Comparison of ENCODE assay signal across 8 cellular contexts in the genomic region with DNA sequence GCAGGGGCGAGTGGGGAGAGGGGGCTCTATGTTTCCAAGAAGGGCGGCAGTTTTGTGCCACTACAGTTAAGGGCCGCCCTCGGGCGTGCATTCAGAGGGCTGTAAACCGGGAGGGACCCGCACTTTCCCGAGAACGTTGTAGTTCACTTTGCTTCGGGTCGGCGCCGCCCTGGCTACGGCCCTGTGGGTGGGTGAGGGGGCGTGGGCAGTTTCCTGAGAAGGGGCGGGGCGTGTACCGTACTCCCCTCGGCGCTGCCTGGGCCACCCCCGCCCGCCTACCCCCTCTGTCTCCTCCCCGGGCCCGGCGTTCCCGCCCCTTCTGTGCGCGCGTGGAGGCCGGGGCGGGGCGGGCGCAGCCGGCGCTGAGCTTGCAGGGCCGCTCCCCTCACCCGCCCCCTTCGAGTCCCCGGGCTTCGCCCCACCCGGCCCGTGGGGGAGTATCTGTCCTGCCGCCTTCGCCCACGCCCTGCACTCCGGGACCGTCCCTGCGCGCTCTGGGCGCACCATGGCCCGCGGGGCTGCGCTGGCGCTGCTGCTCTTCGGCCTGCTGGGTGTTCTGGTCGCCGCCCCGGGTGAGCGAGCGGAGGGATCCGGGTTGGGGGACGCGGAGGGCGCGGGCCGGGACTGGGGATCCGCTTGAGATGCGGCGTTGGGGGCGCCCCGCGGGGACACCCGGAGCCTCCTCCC. TPM values are rescaled to one million over a fixed set of nuclear protein-coding genes. Genes with fewer than 3 reads are reported as not detected.
DNase-seq lines count a peak whose midpoint lies in the region; ATAC-seq and TF ChIP-seq lines count a peak whose summit lies in the region.

A gene with protein sequence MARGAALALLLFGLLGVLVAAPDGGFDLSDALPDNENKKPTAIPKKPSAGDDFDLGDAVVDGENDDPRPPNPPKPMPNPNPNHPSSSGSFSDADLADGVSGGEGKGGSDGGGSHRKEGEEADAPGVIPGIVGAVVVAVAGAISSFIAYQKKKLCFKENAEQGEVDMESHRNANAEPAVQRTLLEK (plus strand): TSS at position 440 of the 687 bp plus-strand sequence. CDS start 66 bp downstream, at position 506.

- peak within 1 kb of the TSS; percentile 94 for H3K4me3 Mint-ChIP-seq in CD8-positive, alpha-beta T cell

- H2BK12ac ChIP-seq in neuronal stem cell (ENCODE audit: low read length), result peak within 1 kb of the TSS; percentile 87

- H2AFZ ChIP-seq in neuronal stem cell (ENCODE audit: low read length), result peak within 1 kb of the TSS; percentile 98

- peak within 1 kb of the TSS; percentile 98 for H3K9ac ChIP-seq in neuronal stem cell (ENCODE audit: low read depth, low read length, poor library complexity)

- TF ChIP-seq CTCF in CD8-positive, alpha-beta T cell (IDR thresholded peaks at IDR 0.05), result no peak

- no peaks in the 10 kb centered on the region for H3K9me3 ChIP-seq in CD8-positive, alpha-beta T cell (ENCODE audit: low read length)
- no peaks in the 10 kb centered on the region for H3K9me3 ChIP-seq in neuronal stem cell (replicated peaks in 1 of 2; ENCODE audit: control insufficient read depth in 2 of 2, insufficient read depth in 1 of 2, low read depth in 1 of 2, low read length in 2 of 2)

- WGBS in neuronal stem cell (ENCODE audit: extremely low coverage in 2 of 2, insufficient read length in 2 of 2, insufficient replicate concordance in 1 of 2), 2 donors, result no CpG with 5 or more reads among the region's 73 CpGs

- H3K4me1 ChIP-seq in CD8-positive, alpha-beta T cell (ENCODE audit: insufficient read depth, low read length), result peaks cover 44% of the 10 kb centered on the region
- H3K4me1 ChIP-seq in neuronal stem cell (ENCODE audit: control insufficient read depth in 2 of 2, insufficient read depth in 1 of 2, low read depth in 1 of 2, low read length in 2 of 2), result peaks cover 3 to 17% of the 10 kb centered on the region in 2 donors

- peak within 1 kb of the TSS; percentile 92 for H2BK5ac ChIP-seq in neuronal stem cell (ENCODE audit: low read length)

- H3K36me3 Mint-ChIP-seq in CD8-positive, alpha-beta T cell, result peaks cover 7% of the 10 kb centered on the region

- H3K14ac ChIP-seq in neuronal stem cell (ENCODE audit: low read length), result peak within 1 kb of the TSS; percentile 97

- CTCF ChIA-PET in CD8-positive, alpha-beta T cell (lab: Charles Lee), result no interaction called here

- no peaks in the 10 kb centered on the region for H3K36me3 ChIP-seq in CD8-positive, alpha-beta T cell (ENCODE audit: insufficient read depth, low read length)
- peaks cover 0 to 3% of the 10 kb centered on the region in 2 donors for H3K36me3 ChIP-seq in neuronal stem cell (replicated peaks in 1 of 2; ENCODE audit: control insufficient read depth in 2 of 2, insufficient read depth in 2 of 2, low read length in 2 of 2)

- H4K91ac ChIP-seq in neuronal stem cell (ENCODE audit: low read depth, low read length, poor library complexity), result no peak within 1 kb of the TSS

- H4K8ac ChIP-seq in neuronal stem cell (ENCODE audit: low read depth, low read length), result peak within 1 kb of the TSS; percentile 31

- no peaks in the 10 kb centered on the region for H3K27me3 Mint-ChIP-seq in CD8-positive, alpha-beta T cell (ENCODE audit: low read depth)

- peak within 1 kb of the TSS; percentile 70 for H3K27ac ChIP-seq in CD8-positive, alpha-beta T cell (ENCODE audit: low read depth, low read length)
- no peak within 1 kb of the TSS for H3K27ac ChIP-seq in neuronal stem cell (replicated peaks; ENCODE audit: low read length)
- no peak within 1 kb of the TSS for H3K27ac ChIP-seq in temporal lobe (ENCODE audit: low read depth, low read length)

- peak within 1 kb of the TSS; percentile 82 for H2BK15ac ChIP-seq in neuronal stem cell (ENCODE audit: low read length)

- peaks cover 4% of the 10 kb centered on the region for H3K79me1 ChIP-seq in neuronal stem cell (ENCODE audit: low read depth, low read length)

- peaks cover 37% of the 10 kb centered on the region for H3K4me1 Mint-ChIP-seq in CD8-positive, alpha-beta T cell (ENCODE audit: low read depth)

- peak; percentile 93 for ATAC-seq in CD8-positive, alpha-beta T cell
- ATAC-seq in GM21526 (IDR thresholded peaks at IDR 0.05; ENCODE audit: low FRiP score, unreplicated experiment), result peak; percentile 85

- H3K4ac ChIP-seq in neuronal stem cell (ENCODE audit: low read length), result peak within 1 kb of the TSS; percentile 42

- H3K4me2 ChIP-seq in neuronal stem cell (ENCODE audit: insufficient read depth, low read length, poor library complexity, severe bottlenecking), result peak within 1 kb of the TSS; percentile 87

- H3K9me3 Mint-ChIP-seq in CD8-positive, alpha-beta T cell, result no peaks in the 10 kb centered on the region

- POLR2A ChIA-PET in CD8-positive, alpha-beta T cell (lab: Charles Lee), result no interaction called here

- H3K27ac Mint-ChIP-seq in CD8-positive, alpha-beta T cell, result peak within 1 kb of the TSS; percentile 94

- H3K4me3 ChIP-seq in CD8-positive, alpha-beta T cell (ENCODE audit: low read depth, low read length), result peak within 1 kb of the TSS; percentile 80
- H3K4me3 ChIP-seq in Jurkat, Clone E6-1 (ENCODE audit: low read length), result peak within 1 kb of the TSS; percentile 89
- peak within 1 kb of the TSS; percentile 92 to 98 for H3K4me3 ChIP-seq in neuronal stem cell (ENCODE audit: low read length in 2 of 2)

- DNase-seq in CD8-positive, alpha-beta T cell, result peak; percentile 83 to 93 (median 87)
- peak; percentile 89 for DNase-seq in Jurkat, Clone E6-1 (ENCODE audit: low read depth, low spot score)
- DNase-seq in activated T-cell treated with anti-CD3 and anti-CD28 coated beads for 48 hours (ENCODE audit: low read depth) (peak; percentile 78), fibroblast of peridontal ligament (ENCODE audit: extremely low read depth) (peak; percentile 78), neuronal stem cell (ENCODE audit: low spot score) (peak; percentile 85), NCI-H446 (lab: John Stamatoyannopoulos, UW) (no peak)

- H2AK5ac ChIP-seq in neuronal stem cell (ENCODE audit: low read depth, low read length), result peak within 1 kb of the TSS; percentile 65

- H3K18ac ChIP-seq in neuronal stem cell (ENCODE audit: low read length), result peak within 1 kb of the TSS; percentile 98

- H3K27me3 ChIP-seq in CD8-positive, alpha-beta T cell (ENCODE audit: insufficient read depth, low read length), result no peaks in the 10 kb centered on the region
- H3K27me3 ChIP-seq in neuronal stem cell (ENCODE audit: control insufficient read depth in 3 of 3, insufficient read depth in 3 of 3, low read depth in 1 of 3, low read length in 3 of 3), result peaks cover 0 to 3% (median 0%) of the 10 kb centered on the region in 3 experiments

- H3K23ac ChIP-seq in neuronal stem cell (ENCODE audit: low read depth, low read length, poor library complexity), result peak within 1 kb of the TSS; percentile 92

- peak within 1 kb of the TSS; percentile 68 for H2BK120ac ChIP-seq in neuronal stem cell (ENCODE audit: low read depth, low read length)

- intact Hi-C loops in CD8-positive, alpha-beta T cell (cut with DNase I, micrococcal nuclease), result loop anchor here (1.0 to 10.0 kb wide), 9 partner anchors 59 to 1299 kb away; a partner anchor contains a TSS

RNA-seq across cellular contexts. Expression of the gene that starts here (rescaled TPM):
- total RNA-seq in CD8-positive, alpha-beta T cell, result 100 to 1,000 TPM; 114 to 120 TPM
- polyA plus RNA-seq in Jurkat, Clone E6-1 (2012; ENCODE audit: insufficient read depth, insufficient read length), result 682 TPM
- 460 TPM for polyA plus RNA-seq in neuronal stem cell (2013, experiment 1 of 2)
- polyA plus RNA-seq in neuronal stem cell (2013, experiment 2 of 2), result 454 TPM
- total RNA-seq in temporal lobe, result 14.8 TPM

Comparison
In these comparisons a context has a peak if more than half of its experiments do, and no peak if none do; other contexts are left out.
1. DNase-seq: peak in CD8-positive, alpha-beta T cell (7 of 7), Jurkat, Clone E6-1 (single experiment), activated T-cell treated with anti-CD3 and anti-CD28 coated beads for 48 hours (single experiment), fibroblast of peridontal ligament (single experiment) and neuronal stem cell (single experiment); none in NCI-H446 (0 of 2).
2. Peak in every context shown above with its lines, with median percentiles within 50 percentile points of each other: H3K4me3 ChIP-seq.